Comparison of ENCODE assay signal across 9 cellular contexts in genomic region chr4:121182296-121182695, GRCh38. TPM values are rescaled to one million over a fixed set of nuclear protein-coding genes. Genes with fewer than 3 reads are reported as not detected.
DNase-seq lines count a peak whose midpoint lies in the region; ATAC-seq and TF ChIP-seq lines count a peak whose summit lies in the region.
"Had no signal": no experiment of that assay in that cellular context is flagged by ENCODE, and none has a peak within 500 bp of the region (broad histone marks: within the 10 kb centered on the region; RNA-seq: fewer than 3 reads in every experiment).

No MANE protein-coding gene starts in this region.

- peak overlapping the region; percentile 24; the same call in 1 of the 2 replicates for H3K4me3 ChIP-seq in GM06990 (replicated peaks; ENCODE audit: low read depth, low read length)
- peak overlapping the region; percentile 57 for H3K4me3 ChIP-seq in NB4 (ENCODE audit: low read depth, low read length)
- H3K4me3 ChIP-seq in choroid plexus epithelial cell (ENCODE audit: low read depth, low read length): peak overlapping the region; percentile 26

- ATAC-seq in HG02852 (IDR thresholded peaks at IDR 0.05; ENCODE audit: unreplicated experiment): no peak
- ATAC-seq: WTC11 had no signal

- DNase-seq in GM06990 (ENCODE audit: extremely low read depth, insufficient read length) (no peak), NB4 (ENCODE audit: low read depth) (peak; percentile 71), choroid plexus epithelial cell (ENCODE audit: low read depth) (peak; percentile 77), renal cortical epithelial cell (ENCODE audit: low read depth) (peak; percentile 66), D341Med (ENCODE audit: low spot score) (no peak), NCI-H446 (lab: John Stamatoyannopoulos, UW) (no peak)
- DNase-seq in stimulated activated CD4-positive, alpha-beta T cell treated with anti-CD3 and anti-CD28 coated beads, Interleukin-12 subunit alpha, Interleukin-12 subunit beta, amount 100 ng/mL, for 4 hours: no peak

- TF ChIP-seq POLR2A in NB4 (IDR thresholded peaks at IDR 0.05; ENCODE audit: extremely low read depth, insufficient read length): no peak

- no peak for TF ChIP-seq CTCF in GM06990 (IDR thresholded peaks at IDR 0.05; ENCODE audit: insufficient read depth, low read length, poor library complexity, severe bottlenecking)
- TF ChIP-seq CTCF in NB4 (IDR thresholded peaks at IDR 0.05; ENCODE audit: low read depth, low read length): no peak
- TF ChIP-seq CTCF in choroid plexus epithelial cell (conservative IDR thresholded peaks at IDR 0.05; ENCODE audit: low read depth, low read length): no peak

- no peaks in the 10 kb centered on the region for H3K36me3 ChIP-seq in GM06990 (ENCODE audit: control insufficient read depth, insufficient read depth, low read length)

- H3K27me3 ChIP-seq in GM06990 (replicated peaks; ENCODE audit: control insufficient read depth, insufficient read depth, low read length): no peaks in the 10 kb centered on the region

RNA-seq across cellular contexts. Expression of gene TNIP3, which starts 18.2 kb away (rescaled TPM):
- total RNA-seq in renal cortical epithelial cell: 0.30 and 0.35 TPM in 2 replicates
- total RNA-seq: WTC11 had no signal

Comparison
In these comparisons a context has a peak if more than half of its experiments do, and no peak if none do; other contexts are left out.
1. DNase-seq: peak in NB4 (single experiment), choroid plexus epithelial cell (single experiment) and renal cortical epithelial cell (single experiment); none in GM06990 (single experiment), D341Med (single experiment), stimulated activated CD4-positive, alpha-beta T cell treated with anti-CD3 and anti-CD28 coated beads, Interleukin-12 subunit alpha, Interleukin-12 subunit beta, amount 100 ng/mL, for 4 hours (single experiment) and NCI-H446 (0 of 2).
2. Peak in every context shown above with its lines, with median percentiles within 50 percentile points of each other: H3K4me3 ChIP-seq.